Comparison of ENCODE assay signal across 34 cellular contexts in genomic region chr12:22835431-22835830, GRCh38.
"Had no signal": no experiment of that assay in that cellular context is flagged by ENCODE, and none has a peak within 500 bp of the region (broad histone marks: within the 10 kb centered on the region; RNA-seq: fewer than 3 reads in every experiment).

No MANE protein-coding gene starts in this region.

- DNase-seq: Karpas-422, Kasumi-1, MG63, MM.1S, MV-4-11, NCI-H1048, NCI-H1092, NCI-H1092 treated with DMSO at 0.1 percent for 48 hours, NCI-H1105, NCI-H1105 treated with DMSO at 0.1 percent for 48 hours, NCI-H1417, NCI-H1417 treated with DMSO at 0.1 percent for 48 hours, NCI-H1436, NCI-H1436 treated with DMSO at 0.1 percent for 48 hours, NCI-H146, NCI-H1694, NCI-H1694 treated with DMSO at 0.1 percent for 48 hours, NCI-H187, NCI-H187 treated with DMSO at 0.1 percent for 48 hours, NCI-H1930, NCI-H2029, NCI-H2029 treated with DMSO at 0.1 percent for 48 hours, NCI-H2081, NCI-H2081 treated with DMSO at 0.1 percent for 48 hours, NCI-H2107, NCI-H2171, NCI-H2171 treated with DMSO at 0.1 percent for 48 hours, NCI-H2227 treated with DMSO at 0.1 percent for 48 hours, NCI-H226, NCI-H345, NCI-H446, NCI-H446 treated with DMSO at 0.1 percent for 48 hours, NCI-H510A had no signal

- H3K9ac ChIP-seq: KMS-11 had no signal

- H3K27ac ChIP-seq: KMS-11 had no signal

- H3K4me3 ChIP-seq: MG63 had no signal

- H3K4me2 ChIP-seq: KMS-11 had no signal

- H3K9me3 ChIP-seq: MG63 had no signal

- H3K27me3 ChIP-seq: MG63 had no signal

- H3K36me3 ChIP-seq: MG63 had no signal
